ENCODE assay signal across 1 cellular context in genomic region chr15:56485426-56485825, GRCh38. TPM values are rescaled to one million over a fixed set of nuclear protein-coding genes. Genes with fewer than 3 reads are reported as not detected.
"Had no signal": no experiment of that assay in that cellular context is flagged by ENCODE, and none has a peak within 500 bp of the region (broad histone marks: within the 10 kb centered on the region; RNA-seq: fewer than 3 reads in every experiment).

No MANE protein-coding gene starts in this region.

RNA-seq across cellular contexts. Expression of gene MNS1, which starts 20.5 kb away (rescaled TPM):
- total RNA-seq: H1 had no signal
